ENCODE assay signal across 10 cellular contexts in the genomic region with DNA sequence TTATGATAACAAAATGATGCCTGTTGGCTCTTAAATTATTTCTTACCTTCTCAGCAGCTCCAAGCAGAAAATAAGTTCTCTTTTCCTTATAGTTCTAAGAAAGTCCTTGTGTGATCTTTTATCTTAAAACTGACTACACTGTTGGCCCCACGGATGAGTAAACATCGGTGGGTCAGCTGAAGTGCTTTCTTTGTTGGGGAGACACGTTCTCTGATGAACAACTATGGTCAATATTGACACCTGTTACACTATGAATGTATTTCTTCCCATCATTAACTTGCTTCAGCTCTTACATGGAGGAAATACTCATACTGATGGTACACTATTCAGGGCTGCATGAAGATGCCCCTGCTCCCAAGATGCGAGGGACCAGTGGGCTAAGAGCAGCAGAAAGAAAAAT.
"Had no signal": no experiment of that assay in that cellular context is flagged by ENCODE, and none has a peak within 500 bp of the region (broad histone marks: within the 10 kb centered on the region; RNA-seq: fewer than 3 reads in every experiment).

No MANE protein-coding gene starts in this region.

- H3K9me3 ChIP-seq: HAP-1 had no signal

- H3K4me1 ChIP-seq: HAP-1 had no signal

- H3K36me3 ChIP-seq: HAP-1 had no signal

- H2AFZ ChIP-seq: GM23248 had no signal

- H3K27ac ChIP-seq: GM23248, HL-60 had no signal

- H3K4me3 ChIP-seq: GM23248, HAP-1, K562 had no signal

- H3K4me3 Mint-ChIP-seq: HFFc6 had no signal

- H3K27ac Mint-ChIP-seq: HFFc6 had no signal

- DNase-seq: GM23248, GOT3, H7, HFFc6, IMR-90, KG1 had no signal

- ATAC-seq: HCT116, K562 had no signal

- H3K9me3 Mint-ChIP-seq: HFFc6 had no signal
